Comparison of ENCODE assay signal across 1 cellular context in genomic region chr5:127820910-127821553, GRCh38.
A peak's percentile ranks its signal among the peaks of the same experiment; 100 is the strongest.
TF ChIP-seq lines count a peak whose summit lies in the region.

No MANE protein-coding gene starts in this region.

TF ChIP-seq in A549, 52 proteins besides CTCF, POLR2A, EP300 and RAD21 (continued from another document):
- no peak for TF ChIP-seq ELK1 (IDR thresholded peaks at IDR 0.05; ENCODE audit: low read depth, low read length)
- TF ChIP-seq ZFP36 (IDR thresholded peaks at IDR 0.05; ENCODE audit: borderline replicate concordance, partially characterized antibody): peak; percentile 8
- TF ChIP-seq TFCP2L1 (CRISPR knock-in tag; IDR thresholded peaks at IDR 0.05): no peak
